1 cellular context compared by ENCODE assay signal in the genomic region with DNA sequence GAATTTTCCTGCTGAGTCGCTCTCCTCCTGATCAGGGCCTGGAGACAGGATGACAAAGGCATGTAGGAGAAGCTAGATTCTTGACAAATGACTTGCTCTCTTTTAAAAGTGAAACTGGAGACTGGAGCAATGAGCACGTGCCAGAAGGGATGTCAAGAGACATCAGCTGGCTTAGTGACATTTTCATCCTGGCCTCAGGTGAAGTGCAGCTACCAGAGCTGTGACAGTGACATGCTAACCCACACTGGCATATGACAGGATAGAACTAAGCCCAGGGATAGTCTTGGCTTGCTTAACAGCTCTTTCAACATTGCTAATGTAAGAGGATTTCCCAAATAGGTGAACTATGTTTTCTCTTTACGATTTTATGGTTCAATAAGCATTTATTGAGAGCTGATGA.
TF ChIP-seq lines count a peak whose summit lies in the region.

No MANE protein-coding gene starts in this region.

TF ChIP-seq in HepG2, 621 proteins besides CTCF, POLR2A, EP300 and RAD21 (continued from another document):
- TF ChIP-seq, protein P1, sequence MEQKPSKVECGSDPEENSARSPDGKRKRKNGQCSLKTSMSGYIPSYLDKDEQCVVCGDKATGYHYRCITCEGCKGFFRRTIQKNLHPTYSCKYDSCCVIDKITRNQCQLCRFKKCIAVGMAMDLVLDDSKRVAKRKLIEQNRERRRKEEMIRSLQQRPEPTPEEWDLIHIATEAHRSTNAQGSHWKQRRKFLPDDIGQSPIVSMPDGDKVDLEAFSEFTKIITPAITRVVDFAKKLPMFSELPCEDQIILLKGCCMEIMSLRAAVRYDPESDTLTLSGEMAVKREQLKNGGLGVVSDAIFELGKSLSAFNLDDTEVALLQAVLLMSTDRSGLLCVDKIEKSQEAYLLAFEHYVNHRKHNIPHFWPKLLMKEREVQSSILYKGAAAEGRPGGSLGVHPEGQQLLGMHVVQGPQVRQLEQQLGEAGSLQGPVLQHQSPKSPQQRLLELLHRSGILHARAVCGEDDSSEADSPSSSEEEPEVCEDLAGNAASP (CRISPR knock-in tag; IDR thresholded peaks at IDR 0.05; ENCODE audit: borderline replicate concordance): no peak
